Comparison of ENCODE assay signal across 10 cellular contexts in the genomic region with DNA sequence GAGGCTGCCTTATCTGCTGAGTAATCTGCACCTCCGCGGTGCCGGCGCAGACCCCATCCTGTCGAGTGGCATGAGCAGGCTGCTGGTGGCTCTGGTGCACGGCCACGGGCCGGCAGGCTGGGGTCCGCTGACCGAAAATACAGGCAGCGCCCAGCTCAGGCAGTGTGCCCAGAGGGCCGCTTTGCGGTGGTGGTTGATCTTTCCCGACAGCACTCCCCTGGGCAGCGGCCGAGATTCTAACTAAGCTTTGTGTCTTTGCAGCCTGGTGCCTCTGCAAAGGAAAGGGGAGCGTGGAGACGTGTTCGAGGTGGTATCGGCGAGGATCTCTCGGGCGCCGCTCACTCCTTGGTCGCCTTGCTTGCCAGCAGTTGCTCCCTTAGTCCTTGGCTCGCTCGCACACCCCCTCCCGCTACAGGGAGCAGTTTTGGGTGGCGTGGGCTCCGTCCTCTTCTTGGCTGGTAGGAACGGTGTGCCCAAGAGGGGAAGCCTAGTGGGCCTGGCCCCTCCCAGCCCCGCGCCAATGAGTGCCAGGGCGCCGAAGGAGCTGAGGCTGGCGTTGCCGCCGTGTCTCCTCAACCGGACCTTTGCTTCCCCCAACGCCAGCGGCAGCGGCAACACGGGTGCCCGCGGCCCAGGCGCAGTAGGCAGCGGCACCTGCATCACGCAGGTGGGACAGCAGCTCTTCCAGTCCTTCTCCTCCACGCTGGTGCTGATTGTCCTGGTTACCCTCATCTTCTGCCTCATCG. TPM values are rescaled to one million over a fixed set of nuclear protein-coding genes. Genes with fewer than 3 reads are reported as not detected.
A peak's percentile ranks its signal among the peaks of the same experiment; 100 is the strongest.
DNase-seq lines count a peak whose midpoint lies in the region; ATAC-seq and TF ChIP-seq lines count a peak whose summit lies in the region.
"Had no signal": no experiment of that assay in that cellular context is flagged by ENCODE, and none has a peak within 500 bp of the region (broad histone marks: within the 10 kb centered on the region; RNA-seq: fewer than 3 reads in every experiment).

No MANE protein-coding gene starts in this region.

- H3K4me3 ChIP-seq in GM06990 (replicated peaks; ENCODE audit: low read depth, low read length) (no peak overlapping the region), RWPE2 (ENCODE audit: severe bottlenecking) (no peak overlapping the region), psoas muscle (peak overlapping the region; percentile 51)
- H3K4me3 ChIP-seq: mucosa of descending colon had no signal

- H3K9me3 ChIP-seq in RWPE2 (ENCODE audit: severe bottlenecking) (no peaks in the 10 kb centered on the region), psoas muscle (no peaks in the 10 kb centered on the region)
- H3K9me3 ChIP-seq: mucosa of descending colon had no signal

- no peaks in the 10 kb centered on the region for H3K9me3 Mint-ChIP-seq in activated naive CD4-positive, alpha-beta T cell treated with anti-CD3 and anti-CD28 coated beads, Interleukin-2, amount 50 U/mL, for 72 hours
- H3K9me3 Mint-ChIP-seq: activated T-cell treated with anti-CD3 and anti-CD28 coated beads, Interleukin-2, amount 50 U/mL, for 72 hours had no signal

- H3K36me3 ChIP-seq in GM06990 (ENCODE audit: control insufficient read depth, insufficient read depth, low read length) (no peaks in the 10 kb centered on the region), RWPE2 (ENCODE audit: low read depth) (no peaks in the 10 kb centered on the region), psoas muscle (ENCODE audit: insufficient read depth in 1 of 2, low read depth in 1 of 2) (no peaks in the 10 kb centered on the region)

- H3K4me1 ChIP-seq in RWPE2 (ENCODE audit: insufficient read depth, poor library complexity, severe bottlenecking) (no peaks in the 10 kb centered on the region), foreskin keratinocyte (no peaks in the 10 kb centered on the region), psoas muscle (peaks cover 4% of the 10 kb centered on the region)

- H3K27ac ChIP-seq in RWPE2 (ENCODE audit: poor library complexity, severe bottlenecking) (no peak overlapping the region), foreskin keratinocyte (no peak overlapping the region), psoas muscle (no peak overlapping the region)

- WGBS in psoas muscle, 3 donors = 1 to 2% (median 1%) methylated on average over 49 to 50 of the region's 50 CpGs

- DNase-seq in GM06990 (ENCODE audit: extremely low read depth, insufficient read length) (peak; percentile 6), RWPE2 (ENCODE audit: low spot score) (no peak), foreskin keratinocyte (no peak), psoas muscle (peak in 1 of 2 donors; percentile 46), NCI-H774 (lab: John Stamatoyannopoulos, UW) (no peak), AML-193 (lab: John Stamatoyannopoulos, UW) (no peak)
- DNase-seq in activated naive CD4-positive, alpha-beta T cell treated with anti-CD3 and anti-CD28 coated beads, Interleukin-2, amount 50 U/mL, for 72 hours (ENCODE audit: low spot score in 2 of 2) = no peak
- DNase-seq: activated T-cell treated with anti-CD3 and anti-CD28 coated beads, Interleukin-2, amount 50 U/mL, for 72 hours had no signal

- ATAC-seq in RWPE2 (ENCODE audit: low read depth) = peak; percentile 42
- peak; percentile 23 for ATAC-seq in foreskin keratinocyte
- ATAC-seq in psoas muscle = peak in 2 of 4 donors; percentile 15 to 29
- no peak for ATAC-seq in GM18511 (IDR thresholded peaks at IDR 0.05; ENCODE audit: unreplicated experiment)
- no peak for ATAC-seq in activated naive CD4-positive, alpha-beta T cell treated with anti-CD3 and anti-CD28 coated beads, Interleukin-2, amount 50 U/mL, for 72 hours
- ATAC-seq: activated T-cell treated with anti-CD3 and anti-CD28 coated beads, Interleukin-2, amount 50 U/mL, for 72 hours; mucosa of descending colon had no signal

- peaks cover 0 to 4% of the 10 kb centered on the region in 2 donors for H3K36me3 Mint-ChIP-seq in activated naive CD4-positive, alpha-beta T cell treated with anti-CD3 and anti-CD28 coated beads, Interleukin-2, amount 50 U/mL, for 72 hours

- H3K27me3 ChIP-seq in GM06990 (replicated peaks; ENCODE audit: control insufficient read depth, insufficient read depth, low read length) (peaks cover 3% of the 10 kb centered on the region; the same call in 1 of the 2 replicates), RWPE2 (ENCODE audit: insufficient read depth, poor library complexity, severe bottlenecking) (peaks cover 46% of the 10 kb centered on the region), foreskin keratinocyte (peaks cover 57% of the 10 kb centered on the region), psoas muscle (ENCODE audit: insufficient read depth in 3 of 3, low read length in 2 of 3) (peaks cover 0 to 59% (median 16%) of the 10 kb centered on the region in 3 donors)

- H3K27ac Mint-ChIP-seq in activated naive CD4-positive, alpha-beta T cell treated with anti-CD3 and anti-CD28 coated beads, Interleukin-2, amount 50 U/mL, for 72 hours = peak overlapping the region in 1 of 2 donors; percentile 50
- H3K27ac Mint-ChIP-seq: activated T-cell treated with anti-CD3 and anti-CD28 coated beads, Interleukin-2, amount 50 U/mL, for 72 hours had no signal

- TF ChIP-seq CTCF in GM06990 (IDR thresholded peaks at IDR 0.05; ENCODE audit: insufficient read depth, low read length, poor library complexity, severe bottlenecking) (no peak), RWPE2 (IDR thresholded peaks at IDR 0.05; ENCODE audit: poor library complexity, severe bottlenecking) (no peak), foreskin keratinocyte (conservative IDR thresholded peaks at IDR 0.05) (peak; percentile 15), psoas muscle (IDR thresholded peaks at IDR 0.05) (no peak)

- intact Hi-C loops in psoas muscle (cut with DNase I) = no loop called here

RNA-seq across cellular contexts. Expression of a gene that starts 1.3 kb away (rescaled TPM):
- total RNA-seq in foreskin keratinocyte (not detected in 2 replicates), psoas muscle (not detected)
- polyA plus RNA-seq in foreskin keratinocyte (not detected in 2 replicates), psoas muscle (under 1 TPM in 1 of 3 donors, not detected in 2; 0.01 TPM)
- not detected for total RNA-seq in activated naive CD4-positive, alpha-beta T cell treated with anti-CD3 and anti-CD28 coated beads, Interleukin-2, amount 50 U/mL, for 72 hours
- total RNA-seq: activated T-cell treated with anti-CD3 and anti-CD28 coated beads, Interleukin-2, amount 50 U/mL, for 72 hours; mucosa of descending colon had no signal

Comparison
In these comparisons a context has a peak if more than half of its experiments do, and no peak if none do; other contexts are left out.
1. ATAC-seq: peak in RWPE2 (single experiment) and foreskin keratinocyte (single experiment); none in GM18511 (single experiment) and activated naive CD4-positive, alpha-beta T cell treated with anti-CD3 and anti-CD28 coated beads, Interleukin-2, amount 50 U/mL, for 72 hours (0 of 2).